23 cellular contexts compared by ENCODE assay signal in genomic region chr1:54127594-54127993, GRCh38. TPM values are rescaled to one million over a fixed set of nuclear protein-coding genes. Genes with fewer than 3 reads are reported as not detected.
A peak's percentile ranks its signal among the peaks of the same experiment; 100 is the strongest.
DNase-seq lines count a peak whose midpoint lies in the region; ATAC-seq, FAIRE-seq and TF ChIP-seq lines count a peak whose summit lies in the region.
"Had no signal": no experiment of that assay in that cellular context is flagged by ENCODE, and none has a peak within 500 bp of the region (broad histone marks: within the 10 kb centered on the region; RNA-seq: fewer than 3 reads in every experiment).

No MANE protein-coding gene starts in this region.

- no peak overlapping the region for H3K18ac ChIP-seq in IMR-90 (ENCODE audit: low read depth, low read length)

- H4K8ac ChIP-seq in IMR-90 (ENCODE audit: low read depth in 2 of 2, low read length in 2 of 2), result no peak overlapping the region

- POLR2A ChIA-PET in IMR-90 (lab: Charles Lee; ENCODE audit: unreplicated experiment), result no interaction called here
- POLR2A ChIA-PET in K562 (lab: Yijun Ruan, JAX), result no interaction called here

- no peaks in the 10 kb centered on the region for H3K9me3 Mint-ChIP-seq in activated CD8-positive, alpha-beta memory T cell treated with anti-CD3 and anti-CD28 coated beads, Interleukin-2, amount 10 ng/mL, durations not matched to agents 7 days and 5 days (ENCODE audit: low read depth)
- H3K9me3 Mint-ChIP-seq: CD4-positive, alpha-beta memory T cell; GM23338 had no signal

- H3K27me3 ChIP-seq in IMR-90 (ENCODE audit: control insufficient read depth, insufficient read depth, low read length), result peaks cover 2% of the 10 kb centered on the region; the same call in 1 of the 2 replicates
- peaks cover 11 to 31% of the 10 kb centered on the region in 2 experiments; a peak in 4 of 5 replicates for H3K27me3 ChIP-seq in K562 (ENCODE audit: control insufficient read depth in 2 of 2, insufficient read depth in 2 of 2, low read length in 2 of 2)
- no peaks in the 10 kb centered on the region for H3K27me3 ChIP-seq in osteoblast (ENCODE audit: insufficient read depth, low read length)
- H3K27me3 ChIP-seq: BLaER1 had no signal

- H3K79me2 ChIP-seq in K562 (ENCODE audit: control insufficient read depth, insufficient read depth, low read length) (no peaks in the 10 kb centered on the region), osteoblast (ENCODE audit: insufficient read depth, low read length) (no peaks in the 10 kb centered on the region)

- H3K9me1 ChIP-seq in IMR-90 (ENCODE audit: insufficient read depth, low read length) (0 out of 2 replicates have a peak, but pooled peaks cover 3% of the 10 kb centered on the region), K562 (ENCODE audit: control insufficient read depth, insufficient read depth, low read length) (no peaks in the 10 kb centered on the region)

- H2AFZ ChIP-seq in IMR-90 (replicated peaks; ENCODE audit: low read length, poor library complexity) (no peak overlapping the region), K562 (ENCODE audit: low read depth, low read length) (no peak overlapping the region), osteoblast (ENCODE audit: low read length) (no peak overlapping the region)
- H2AFZ ChIP-seq: GM23338 had no signal

- no peak overlapping the region for H2BK15ac ChIP-seq in IMR-90 (ENCODE audit: low read depth, low read length)

- no peaks in the 10 kb centered on the region; the same call in 1 of the 2 replicates for H4K20me1 ChIP-seq in IMR-90 (ENCODE audit: insufficient read depth, low read length)
- peaks cover 5% of the 10 kb centered on the region; the same call in 1 of the 2 replicates for H4K20me1 ChIP-seq in K562 (replicated peaks; ENCODE audit: control insufficient read depth, insufficient read depth, low read length)
- H4K20me1 ChIP-seq in osteoblast (ENCODE audit: insufficient read depth, low read length), result no peaks in the 10 kb centered on the region
- H4K20me1 ChIP-seq: BLaER1 had no signal

- H3K27me3 Mint-ChIP-seq in activated CD8-positive, alpha-beta memory T cell treated with anti-CD3 and anti-CD28 coated beads, Interleukin-2, amount 10 ng/mL, durations not matched to agents 7 days and 5 days, result peaks cover 6% of the 10 kb centered on the region
- H3K27me3 Mint-ChIP-seq: CD4-positive, alpha-beta memory T cell had no signal

- no peak overlapping the region for H3K56ac ChIP-seq in IMR-90 (ENCODE audit: extremely low read depth, insufficient read depth, low read length)

- H3K36me3 ChIP-seq in IMR-90 (ENCODE audit: control insufficient read depth, insufficient read depth, low read length), result no peaks in the 10 kb centered on the region
- no peaks in the 10 kb centered on the region for H3K36me3 ChIP-seq in K562 (ENCODE audit: control insufficient read depth, insufficient read depth, low read length)
- H3K36me3 ChIP-seq in osteoblast (ENCODE audit: insufficient read depth, low read length), result no peaks in the 10 kb centered on the region
- H3K36me3 ChIP-seq: BLaER1 had no signal

- CTCF ChIA-PET in IMR-90 (lab: Yijun Ruan, JAX) (no interaction called here), K562 (lab: Yijun Ruan, JAX; ENCODE audit: low intra/inter-chr PET ratio) (no interaction called here)
- CTCF ChIA-PET in activated CD8-positive, alpha-beta memory T cell treated with anti-CD3 and anti-CD28 coated beads, Interleukin-2, amount 10 ng/mL, durations not matched to agents 7 days and 5 days (lab: Charles Lee), result no interaction called here

- H3K4me1 ChIP-seq in IMR-90 (ENCODE audit: control insufficient read depth, insufficient read depth, low read length) (peaks cover under 1% of the 10 kb centered on the region; the same call in 1 of the 2 replicates), K562 (replicated peaks in 1 of 2; ENCODE audit: control insufficient read depth in 2 of 2, insufficient read depth in 2 of 2, low read length in 2 of 2) (peaks cover 0 to 2% of the 10 kb centered on the region in 2 experiments; a peak in 2 of 5 replicates), osteoblast (ENCODE audit: insufficient read depth, low read length) (no peaks in the 10 kb centered on the region)
- H3K4me1 ChIP-seq: BLaER1 had no signal

- no peak overlapping the region for H3K27ac Mint-ChIP-seq in activated CD8-positive, alpha-beta memory T cell treated with anti-CD3 and anti-CD28 coated beads, Interleukin-2, amount 10 ng/mL, durations not matched to agents 7 days and 5 days
- H3K27ac Mint-ChIP-seq: CD14-positive monocyte, GM23338 had no signal

- no peak overlapping the region for H2AK9ac ChIP-seq in IMR-90 (replicated peaks; ENCODE audit: low read depth, low read length, poor library complexity)

- H3K9ac ChIP-seq in IMR-90 (ENCODE audit: low read depth, low read length) (no peak overlapping the region), K562 (ENCODE audit: insufficient read depth in 1 of 2, low read depth in 2 of 2, low read length in 2 of 2) (no peak overlapping the region)
- H3K9ac ChIP-seq: BLaER1 had no signal

- no peak overlapping the region for H3K4me2 ChIP-seq in IMR-90 (ENCODE audit: low read depth, low read length)
- no peak overlapping the region for H3K4me2 ChIP-seq in K562 (ENCODE audit: insufficient read depth, low read length)
- no peak overlapping the region for H3K4me2 ChIP-seq in osteoblast (ENCODE audit: insufficient read depth, low read length)
- H3K4me2 ChIP-seq: BLaER1, GM23338 had no signal

- DNase-seq in IMR-90 (no peak), K562 (ENCODE audit: extremely low read depth in 1 of 4, low spot score in 3 of 4) (no peak), foreskin melanocyte (peak; percentile 59), osteoblast (ENCODE audit: insufficient read length, low spot score, missing footprints) (peak; percentile 64), posterior vena cava (ENCODE audit: low spot score) (no peak), COLO668 (lab: John Stamatoyannopoulos, UW; ENCODE audit: unreplicated experiment) (no peak)
- no peak for DNase-seq in activated CD8-positive, alpha-beta memory T cell treated with anti-CD3 and anti-CD28 coated beads, Interleukin-2, amount 10 ng/mL, durations not matched to agents 7 days and 5 days
- DNase-seq: 8988T; Calu3; CD4-positive, alpha-beta memory T cell; DND-41; EL; HCEC 1CT had no signal

- no peaks in the 10 kb centered on the region for H3K36me3 Mint-ChIP-seq in activated CD8-positive, alpha-beta memory T cell treated with anti-CD3 and anti-CD28 coated beads, Interleukin-2, amount 10 ng/mL, durations not matched to agents 7 days and 5 days
- H3K36me3 Mint-ChIP-seq: CD14-positive monocyte; CD4-positive, alpha-beta memory T cell had no signal

- no CpG with 5 or more reads among the region's 3 CpGs for WGBS in IMR-90 (ENCODE audit: extremely low coverage in 2 of 2, insufficient read length in 1 of 2), 2 experiments
- 3% methylated on average over 3 of the region's 3 CpGs for WGBS in K562 (ENCODE audit: insufficient coverage, low coverage, missing lambda C conversion rate)

- no peak overlapping the region for H3K23ac ChIP-seq in IMR-90 (ENCODE audit: low read depth, low read length)

- no peak overlapping the region for H2AK5ac ChIP-seq in IMR-90 (ENCODE audit: low read depth, low read length)

- H2BK20ac ChIP-seq in IMR-90 (ENCODE audit: low read depth, low read length), result no peak overlapping the region

- no peak overlapping the region for H4K5ac ChIP-seq in IMR-90 (ENCODE audit: low read depth, low read length)

- no peak for TF ChIP-seq EP300 in K562 (IDR thresholded peaks at IDR 0.05; ENCODE audit: low read length)

- no peak overlapping the region for H3K4me3 Mint-ChIP-seq in activated CD8-positive, alpha-beta memory T cell treated with anti-CD3 and anti-CD28 coated beads, Interleukin-2, amount 10 ng/mL, durations not matched to agents 7 days and 5 days
- H3K4me3 Mint-ChIP-seq: CD14-positive monocyte; CD4-positive, alpha-beta memory T cell; GM23338 had no signal

- intact Hi-C loops in IMR-90 (cut with micrococcal nuclease), result no loop called here
- intact Hi-C loops in K562 (cut with micrococcal nuclease), result loop anchor here (10.0 kb wide), 1 partner anchor 537 kb away; no protein-coding TSS in a partner anchor
- intact Hi-C loops in posterior vena cava (cut with DNase I), result loop anchor here (10.0 kb wide), 2 partner anchors 67 to 277 kb away; partner anchors contain the start of gene SSBP3 (in 2 of the 2)

- H2BK5ac ChIP-seq in IMR-90 (ENCODE audit: low read depth, low read length, poor library complexity, severe bottlenecking), result no peak overlapping the region

- no peak overlapping the region for H3K4me3 ChIP-seq in IMR-90 (ENCODE audit: insufficient read depth, low read depth, low read length)
- no peak overlapping the region for H3K4me3 ChIP-seq in K562
- no peak overlapping the region for H3K4me3 ChIP-seq in osteoblast (ENCODE audit: insufficient read depth, low read length)
- H3K4me3 ChIP-seq: BLaER1, GM12878, GM23338 had no signal

- TF ChIP-seq CTCF in IMR-90 (conservative IDR thresholded peaks at IDR 0.05; ENCODE audit: low read depth, low read length), result no peak
- TF ChIP-seq CTCF in K562 (IDR thresholded peaks at IDR 0.05 in 2 of 3, conservative IDR thresholded peaks at IDR 0.05 in 1 of 3; ENCODE audit: insufficient read depth in 2 of 3, low read depth in 1 of 3, low read length in 3 of 3), result no peak
- TF ChIP-seq CTCF in osteoblast (IDR thresholded peaks at IDR 0.05; ENCODE audit: extremely low read depth, low read depth, low read length), result no peak

- H3K79me1 ChIP-seq in IMR-90 (ENCODE audit: low read depth in 1 of 2, low read length in 2 of 2), result no peaks in the 10 kb centered on the region

- no peak for ATAC-seq in IMR-90 (ENCODE audit: low read depth)
- no peak for ATAC-seq in K562
- no peak for ATAC-seq in activated CD8-positive, alpha-beta memory T cell treated with anti-CD3 and anti-CD28 coated beads, Interleukin-2, amount 10 ng/mL, durations not matched to agents 7 days and 5 days
- no peak for ATAC-seq in HG03159 (IDR thresholded peaks at IDR 0.05; ENCODE audit: unreplicated experiment)
- ATAC-seq: GM12878, GM23338 had no signal

- peaks cover 7% of the 10 kb centered on the region for H3K4me1 Mint-ChIP-seq in activated CD8-positive, alpha-beta memory T cell treated with anti-CD3 and anti-CD28 coated beads, Interleukin-2, amount 10 ng/mL, durations not matched to agents 7 days and 5 days
- H3K4me1 Mint-ChIP-seq: CD14-positive monocyte had no signal

- H3K4ac ChIP-seq in IMR-90 (ENCODE audit: low read depth, low read length), result no peak overlapping the region

- in situ Hi-C loops in IMR-90 (cut with MboI; ENCODE audit: low sequenced_read_pairs) (loop anchor here (10.0 kb wide), 1 partner anchor 357 kb away; no protein-coding TSS in a partner anchor), K562 (cut with MboI) (no loop called here)

- H3K14ac ChIP-seq in IMR-90 (replicated peaks; ENCODE audit: low read depth, low read length), result no peak overlapping the region

- BruUV-seq in IMR-90 (replicated peaks; lab: Mats Ljungman, UMichigan), result no TSS peak
- no TSS peak for BruUV-seq in K562 (replicated peaks; lab: Mats Ljungman, UMichigan)

- TF ChIP-seq POLR2A in IMR-90 (IDR thresholded peaks at IDR 0.05; ENCODE audit: low read depth, low read length) (no peak), K562 (conservative IDR thresholded peaks at IDR 0.05) (no peak)

- dilution Hi-C loops in IMR-90 (cut with HindIII; ENCODE audit: low sequenced_read_pairs, unreplicated experiment), result no loop called here

- no peak for FAIRE-seq in K562 (lab: Jason Lieb, UNC)
- FAIRE-seq: GM12878, H54, HTR-8/SVneo had no signal

- no peak overlapping the region for H2BK120ac ChIP-seq in IMR-90 (ENCODE audit: low read depth, low read length)

- H3K9me3 ChIP-seq in IMR-90 (ENCODE audit: control insufficient read depth, insufficient read depth, low read length) (no peaks in the 10 kb centered on the region), K562 (replicated peaks; ENCODE audit: control insufficient read depth, insufficient read depth, low read depth, low read length) (no peaks in the 10 kb centered on the region), osteoblast (ENCODE audit: low read depth, low read length) (no peaks in the 10 kb centered on the region)
- H3K9me3 ChIP-seq: BLaER1 had no signal

- H3K27ac ChIP-seq in IMR-90 (ENCODE audit: insufficient read depth, low read length), result no peak overlapping the region
- no peak overlapping the region for H3K27ac ChIP-seq in K562 (ENCODE audit: extremely low read depth, low read depth, low read length)
- H3K27ac ChIP-seq in osteoblast (ENCODE audit: low read depth, low read length), result no peak overlapping the region
- H3K27ac ChIP-seq: BLaER1 had no signal

- no peak overlapping the region for H4K91ac ChIP-seq in IMR-90 (ENCODE audit: insufficient read depth, low read depth, low read length)

- no peak for TF ChIP-seq RAD21 in IMR-90 (IDR thresholded peaks at IDR 0.05; ENCODE audit: low read length)
- no peak for TF ChIP-seq RAD21 in K562 (CRISPR knock-in tag; conservative IDR thresholded peaks at IDR 0.05 in 1 of 2, IDR thresholded peaks at IDR 0.05 in 1 of 2)

RNA-seq across cellular contexts. Expression of gene CDCP2, which starts 25.2 kb away (rescaled TPM):
- total RNA-seq in IMR-90 (2012; rRNA removed) (not detected in 2 replicates), K562 (2014; rRNA removed) (not detected in 2 replicates), K562 (2014; rRNA removed; fragmentation: Illumina TruSeq; extraction: Trizol) (0.06 TPM in 1 of 2 replicates, not detected in the other), K562 (2015; rRNA removed; fragmentation: Illumina TruSeq; extraction: Trizol) (not detected in 2 replicates), K562 (2021) (not detected in 2 replicates), osteoblast (not detected in 2 replicates), posterior vena cava (under 1 TPM; 0.51 to 0.86 TPM)
- polyA plus RNA-seq in IMR-90 (2012; rRNA removed) (not detected in 2 replicates), K562 (2011; rRNA removed) (not detected in 2 replicates), K562 (2014; fragmentation: Illumina TruSeq; extraction: Trizol) (not detected in 2 replicates), K562 (2014; fragmentation: Nextera tagmentation; extraction: Ambion mirVana) (not detected), K562 (2014; rRNA removed) (0.05 TPM in 1 of 2 replicates, not detected in the other)
- polyA plus RNA-seq in IMR-90 (2012; cell fraction: cytosol; rRNA removed), result not detected in 2 replicates
- not detected in 2 replicates for polyA plus RNA-seq in IMR-90 (2012; cell fraction: nucleus; rRNA removed; ENCODE audit: low replicate concordance)
- 0.14 and 0.21 TPM in 2 replicates for total RNA-seq in K562 (2011; cell fraction: chromatin; rRNA removed; ENCODE audit: low replicate concordance)
- total RNA-seq in K562 (2011; cell fraction: nucleolus; rRNA removed), result not detected in 2 replicates
- 0.22 TPM in 1 of 2 replicates, not detected in the other for total RNA-seq in K562 (2011; cell fraction: nucleoplasm; rRNA removed)
- 0.03 TPM in 1 of 2 replicates, not detected in the other for polyA plus RNA-seq in K562 (2011; cell fraction: cytosol; rRNA removed)
- not detected in 2 replicates for polyA plus RNA-seq in K562 (2011; cell fraction: nucleus; rRNA removed)
- polyA plus RNA-seq in K562 (2012), result not detected in 2 replicates
- polyA minus RNA-seq in K562 (2011; rRNA and poly(A)+ RNA removed), result 0.09 TPM in 1 of 2 replicates, not detected in the other
- polyA minus RNA-seq in K562 (2011; cell fraction: cytosol; rRNA and poly(A)+ RNA removed), result not detected in 2 replicates
- polyA minus RNA-seq in K562 (2011; cell fraction: nucleus; rRNA and poly(A)+ RNA removed), result not detected in 2 replicates
- under 1 TPM in 1 of 2 experiments, not detected in 1; 0.09 TPM for total RNA-seq in activated CD8-positive, alpha-beta memory T cell treated with anti-CD3 and anti-CD28 coated beads, Interleukin-2, amount 10 ng/mL, durations not matched to agents 7 days and 5 days
- total RNA-seq: A673, Calu3, G401, GM23338 had no signal
- polyA plus RNA-seq: AG04450; CD14-positive monocyte; CD4-positive, alpha-beta memory T cell; GM12878; GM23338 had no signal

Comparison
In these comparisons a context has a peak if more than half of its experiments do, and no peak if none do; other contexts are left out.
1. DNase-seq: peak in foreskin melanocyte (single experiment) and osteoblast (single experiment); none in IMR-90 (single experiment), K562 (0 of 4), posterior vena cava (single experiment), activated CD8-positive, alpha-beta memory T cell treated with anti-CD3 and anti-CD28 coated beads, Interleukin-2, amount 10 ng/mL, durations not matched to agents 7 days and 5 days (single experiment) and COLO668 (single experiment).